Comparison of ENCODE assay signal across 12 cellular contexts in genomic region chr16:1361685-1362360, GRCh38. TPM values are rescaled to one million over a fixed set of nuclear protein-coding genes. Genes with fewer than 3 reads are reported as not detected.
DNase-seq lines count a peak whose midpoint lies in the region; ATAC-seq and TF ChIP-seq lines count a peak whose summit lies in the region.
"Had no signal": no experiment of that assay in that cellular context is flagged by ENCODE, and none has a peak within 500 bp of the region (broad histone marks: within the 10 kb centered on the region; RNA-seq: fewer than 3 reads in every experiment).

No MANE protein-coding gene starts in this region.

- ATAC-seq in right lobe of liver = no peak

- DNase-seq in right lobe of liver (peak in 2 of 3 donors; percentile 18 to 43), D341Med (ENCODE audit: low spot score) (no peak)
- DNase-seq: ACHN; CD4-positive, alpha-beta memory T cell; HCEC 1CT; MG63; NCI-H1105; NCI-H187; NCI-H2171; NCI-H510A had no signal

- H3K4me1 ChIP-seq in right lobe of liver = no peaks in the 10 kb centered on the region

- H3K4me3 ChIP-seq in right lobe of liver = no peak overlapping the region
- H3K4me3 ChIP-seq: MG63 had no signal

- intact Hi-C loops in right lobe of liver (cut with DNase I) = no loop called here

- 100% methylated on average over 1 of the region's 43 CpGs for WGBS in right lobe of liver (ENCODE audit: insufficient coverage, low coverage, low lambda C conversion rate, missing lambda C conversion rate)

- peaks cover 0 to 59% (median 16%) of the 10 kb centered on the region in 4 donors for H3K36me3 ChIP-seq in right lobe of liver

- no peak for TF ChIP-seq POLR2A in right lobe of liver (IDR thresholded peaks at IDR 0.05)

- no peaks in the 10 kb centered on the region for H3K9me3 ChIP-seq in right lobe of liver
- H3K9me3 ChIP-seq: MG63 had no signal

- H3K27me3 ChIP-seq in right lobe of liver = no peaks in the 10 kb centered on the region
- H3K27me3 ChIP-seq: MG63 had no signal

- no peak overlapping the region for H3K27ac ChIP-seq in right lobe of liver
- H3K27ac ChIP-seq: HL-60, KMS-11 had no signal

- no peak for TF ChIP-seq CTCF in right lobe of liver (IDR thresholded peaks at IDR 0.05)

RNA-seq across cellular contexts. Expression of gene GNPTG, which starts 10.1 kb away (rescaled TPM):
- total RNA-seq in right lobe of liver = 10 to 100 TPM; 44.3 to 72.8 (median 63.0) TPM

RNA-seq across cellular contexts. Expression of gene TSR3, which starts 10.1 kb away (rescaled TPM):
- 10 to 100 TPM; 20.7 to 66.5 (median 24.5) TPM for total RNA-seq in right lobe of liver

RNA-seq across cellular contexts. Expression of gene BAIAP3, which starts 28.4 kb away (rescaled TPM):
- 1 to 10 TPM; 5.4 to 7.6 (median 5.8) TPM for total RNA-seq in right lobe of liver

RNA-seq across cellular contexts. Expression of gene UBE2I, which starts 52.4 kb away (rescaled TPM):
- 10 to 100 TPM; 25.0 to 48.0 (median 39.3) TPM for total RNA-seq in right lobe of liver

RNA-seq across cellular contexts. Expression of gene UNKL, which starts 52.7 kb away (rescaled TPM):
- 10 to 100 TPM in 4 of 6 experiments, 1 to 10 TPM in 2; 9.0 to 14.2 (median 12.0) TPM for total RNA-seq in right lobe of liver
